In genomic region chr14:105019861-105020814, GRCh38 we compare ENCODE assay signal across 8 cellular contexts.
A peak's percentile ranks its signal among the peaks of the same experiment; 100 is the strongest.
DNase-seq lines count a peak whose midpoint lies in the region; ATAC-seq lines count a peak whose summit lies in the region.

No MANE protein-coding gene starts in this region.

- H3K4me3 ChIP-seq in SK-N-MC = peak overlapping the region; percentile 88

- ATAC-seq in HG02973 (IDR thresholded peaks at IDR 0.05; ENCODE audit: unreplicated experiment) = peak; percentile 20

- peak overlapping the region; percentile 85 for H3K27ac ChIP-seq in SK-N-MC

- no peaks in the 10 kb centered on the region; the same call in 1 of the 2 replicates for H3K9me3 ChIP-seq in SK-N-MC (ENCODE audit: low read depth, low read length)

- peaks cover 29% of the 10 kb centered on the region for H3K36me3 ChIP-seq in SK-N-MC (ENCODE audit: insufficient read depth, low read length)

- DNase-seq in NCI-H1417 (lab: John Stamatoyannopoulos, UW) (peak in 2 of 3 experiments; percentile 77 to 87), NCI-H1417 treated with DMSO at 0.1 percent for 48 hours (lab: John Stamatoyannopoulos, UW) (no peak), SK-N-MC (ENCODE audit: low read depth, low spot score) (no peak), iris pigment epithelial cell (ENCODE audit: low read depth) (peak; percentile 63), NCI-H446 (lab: John Stamatoyannopoulos, UW) (no peak)
- peak; percentile 28 for DNase-seq in activated naive CD8-positive, alpha-beta T cell treated with anti-CD3 and anti-CD28 coated beads, Interleukin-2, amount 50 U/mL, for 16 hours (ENCODE audit: low read depth, low spot score)
- peak; percentile 59 for DNase-seq in stimulated activated CD4-positive, alpha-beta T cell treated with anti-CD3 and anti-CD28 coated beads, Interleukin-1b, Interleukin-23, amount 100 ng/mL, for 48 hours

- peak overlapping the region; percentile 95 for H3K9ac ChIP-seq in SK-N-MC (ENCODE audit: insufficient read length)

Comparison
In these comparisons a context has a peak if more than half of its experiments do, and no peak if none do; other contexts are left out.
1. DNase-seq: peak in NCI-H1417 (2 of 3), activated naive CD8-positive, alpha-beta T cell treated with anti-CD3 and anti-CD28 coated beads, Interleukin-2, amount 50 U/mL, for 16 hours (single experiment), iris pigment epithelial cell (single experiment) and stimulated activated CD4-positive, alpha-beta T cell treated with anti-CD3 and anti-CD28 coated beads, Interleukin-1b, Interleukin-23, amount 100 ng/mL, for 48 hours (single experiment); none in NCI-H1417 treated with DMSO at 0.1 percent for 48 hours (single experiment), SK-N-MC (single experiment) and NCI-H446 (0 of 2).